Comparison of ENCODE assay signal across 8 cellular contexts in the genomic region with DNA sequence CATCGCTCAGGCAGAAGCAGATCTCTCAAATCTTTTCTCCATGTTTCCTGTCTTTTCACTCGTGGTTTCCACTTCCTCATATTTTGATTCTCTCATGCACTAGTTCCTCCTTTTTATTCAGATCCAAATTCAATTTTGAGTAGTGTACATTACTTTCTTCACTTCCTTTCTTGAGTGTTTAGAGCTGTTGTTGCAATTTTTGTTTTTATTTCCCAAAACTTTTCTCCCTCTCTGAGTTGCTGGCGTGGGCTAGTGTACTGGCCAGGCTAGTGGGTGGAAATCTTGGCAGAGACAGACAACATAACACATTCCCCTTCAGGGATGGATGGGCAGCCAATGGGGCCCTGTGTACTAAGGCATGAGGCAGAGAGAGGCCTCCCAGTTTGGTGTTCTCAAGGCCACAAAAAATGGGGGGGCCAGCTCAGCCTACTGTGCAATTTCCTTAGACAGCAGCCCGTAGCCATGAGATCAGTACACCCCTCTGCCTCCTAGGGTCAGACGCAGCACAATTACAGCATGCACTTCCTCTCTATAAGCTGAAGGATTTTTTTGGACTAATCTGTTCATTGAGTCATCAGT.
DNase-seq lines count a peak whose midpoint lies in the region; ATAC-seq and TF ChIP-seq lines count a peak whose summit lies in the region.

No MANE protein-coding gene starts in this region.

- no peak overlapping the region for H3K27ac ChIP-seq in Karpas-422 (ENCODE audit: low read length)
- peak overlapping the region; percentile 69 to 81 for H3K27ac ChIP-seq in breast epithelium
- H3K27ac ChIP-seq in left lung: peak overlapping the region; percentile 64 to 77
- peak overlapping the region; percentile 42 for H3K27ac ChIP-seq in substantia nigra (ENCODE audit: low read depth, low read length, poor library complexity, severe bottlenecking)

- H3K9me2 ChIP-seq in Karpas-422 (replicated peaks; ENCODE audit: insufficient read depth, low read length): no peaks in the 10 kb centered on the region

- H3K9me3 Mint-ChIP-seq in progenitor cell of endocrine pancreas (ENCODE audit: low read depth): no peaks in the 10 kb centered on the region
- no peaks in the 10 kb centered on the region for H3K9me3 Mint-ChIP-seq in activated CD4-positive, alpha-beta T cell treated with anti-CD3 and anti-CD28 coated beads, Interleukin-2, amount 10 ng/mL, durations not matched to agents 24 days and 14 days

- intact Hi-C loops in breast epithelium (cut with DNase I; ENCODE audit: low total_unique reads) (no loop called here), left lung (cut with DNase I) (no loop called here)
- intact Hi-C loops in activated CD4-positive, alpha-beta T cell treated with anti-CD3 and anti-CD28 coated beads, Interleukin-2, amount 10 ng/mL, durations not matched to agents 24 days and 14 days (cut with micrococcal nuclease): no loop called here

- H4K20me1 ChIP-seq in Karpas-422 (ENCODE audit: insufficient read depth, low read depth, low read length): no peaks in the 10 kb centered on the region

- no peak for TF ChIP-seq POLR2A in breast epithelium (IDR thresholded peaks at IDR 0.05)

- no peaks in the 10 kb centered on the region for H3K9me3 ChIP-seq in Karpas-422 (ENCODE audit: low read length)
- H3K9me3 ChIP-seq in breast epithelium: no peaks in the 10 kb centered on the region
- no peaks in the 10 kb centered on the region for H3K9me3 ChIP-seq in left lung

- no peak for TF ChIP-seq CTCF in breast epithelium (IDR thresholded peaks at IDR 0.05)
- TF ChIP-seq CTCF in left lung (IDR thresholded peaks at IDR 0.05): no peak
- TF ChIP-seq CTCF in progenitor cell of endocrine pancreas (IDR thresholded peaks at IDR 0.05; ENCODE audit: unreplicated experiment): no peak

- H3K27ac Mint-ChIP-seq in progenitor cell of endocrine pancreas: no peak overlapping the region
- no peak overlapping the region for H3K27ac Mint-ChIP-seq in activated CD4-positive, alpha-beta T cell treated with anti-CD3 and anti-CD28 coated beads, Interleukin-2, amount 10 ng/mL, durations not matched to agents 24 days and 14 days

- no peaks in the 10 kb centered on the region for H3K36me3 Mint-ChIP-seq in progenitor cell of endocrine pancreas (ENCODE audit: insufficient read depth)
- H3K36me3 Mint-ChIP-seq in activated CD4-positive, alpha-beta T cell treated with anti-CD3 and anti-CD28 coated beads, Interleukin-2, amount 10 ng/mL, durations not matched to agents 24 days and 14 days (ENCODE audit: low read depth): no peaks in the 10 kb centered on the region

- H3K4me1 Mint-ChIP-seq in progenitor cell of endocrine pancreas (ENCODE audit: low read depth): no peaks in the 10 kb centered on the region
- H3K4me1 Mint-ChIP-seq in activated CD4-positive, alpha-beta T cell treated with anti-CD3 and anti-CD28 coated beads, Interleukin-2, amount 10 ng/mL, durations not matched to agents 24 days and 14 days: no peaks in the 10 kb centered on the region

- H3K4me3 Mint-ChIP-seq in progenitor cell of endocrine pancreas (ENCODE audit: low read depth): no peak overlapping the region
- H3K4me3 Mint-ChIP-seq in activated CD4-positive, alpha-beta T cell treated with anti-CD3 and anti-CD28 coated beads, Interleukin-2, amount 10 ng/mL, durations not matched to agents 24 days and 14 days: no peak overlapping the region

- H3K79me2 ChIP-seq in Karpas-422 (ENCODE audit: low read length): no peaks in the 10 kb centered on the region

- ATAC-seq in left lung: peak; percentile 81

- peaks cover 5% of the 10 kb centered on the region for H3K4me1 ChIP-seq in Karpas-422 (ENCODE audit: low read length)
- H3K4me1 ChIP-seq in breast epithelium: no peaks in the 10 kb centered on the region
- peaks cover 0 to 24% of the 10 kb centered on the region in 2 donors for H3K4me1 ChIP-seq in left lung

- no peaks in the 10 kb centered on the region for H3K36me3 ChIP-seq in Karpas-422 (ENCODE audit: insufficient read depth, low read length)
- H3K36me3 ChIP-seq in breast epithelium: no peaks in the 10 kb centered on the region
- no peaks in the 10 kb centered on the region for H3K36me3 ChIP-seq in left lung

- peak; percentile 47 for DNase-seq in Karpas-422
- peak in 1 of 2 donors; percentile 40 for DNase-seq in breast epithelium (ENCODE audit: low spot score in 2 of 2)
- peak; percentile 47 to 73 for DNase-seq in left lung
- DNase-seq in substantia nigra (lab: John Stamatoyannopoulos, UW): peak in 31 of 49 donors; percentile 15 to 69 (median 37)
- DNase-seq in NCI-H2081 treated with DMSO at 0.1 percent for 48 hours (lab: John Stamatoyannopoulos, UW): no peak
- DNase-seq in progenitor cell of endocrine pancreas (ENCODE audit: low spot score, unreplicated experiment): no peak
- DNase-seq in NK-92 treated with Interleukin-12 subunit alpha and Interleukin-12 subunit beta, amount 100 ng/mL, for 24 hours (lab: John Stamatoyannopoulos, UW): no peak
- DNase-seq in activated CD4-positive, alpha-beta T cell treated with anti-CD3 and anti-CD28 coated beads, Interleukin-2, amount 10 ng/mL, durations not matched to agents 24 days and 14 days: no peak

- H3K9ac ChIP-seq in Karpas-422 (ENCODE audit: low read length): no peak overlapping the region

- no peaks in the 10 kb centered on the region for H3K27me3 ChIP-seq in Karpas-422 (ENCODE audit: low read length)
- H3K27me3 ChIP-seq in breast epithelium: no peaks in the 10 kb centered on the region
- H3K27me3 ChIP-seq in left lung: no peaks in the 10 kb centered on the region

- H3K27me3 Mint-ChIP-seq in progenitor cell of endocrine pancreas: no peaks in the 10 kb centered on the region
- H3K27me3 Mint-ChIP-seq in activated CD4-positive, alpha-beta T cell treated with anti-CD3 and anti-CD28 coated beads, Interleukin-2, amount 10 ng/mL, durations not matched to agents 24 days and 14 days: no peaks in the 10 kb centered on the region

- H3K4me2 ChIP-seq in Karpas-422 (ENCODE audit: low read depth, low read length, poor library complexity, severe bottlenecking): no peak overlapping the region

- H3K4me3 ChIP-seq in Karpas-422 (ENCODE audit: low read length) (no peak overlapping the region), breast epithelium (no peak overlapping the region), left lung (no peak overlapping the region)

- no peak overlapping the region for H2AFZ ChIP-seq in Karpas-422 (ENCODE audit: low read length)

Comparison
In these comparisons a context has a peak if more than half of its experiments do, and no peak if none do; other contexts are left out.
1. DNase-seq: peak in Karpas-422 (single experiment), left lung (2 of 2) and substantia nigra (31 of 49); none in NCI-H2081 treated with DMSO at 0.1 percent for 48 hours (single experiment), progenitor cell of endocrine pancreas (single experiment), NK-92 treated with Interleukin-12 subunit alpha and Interleukin-12 subunit beta, amount 100 ng/mL, for 24 hours (single experiment) and activated CD4-positive, alpha-beta T cell treated with anti-CD3 and anti-CD28 coated beads, Interleukin-2, amount 10 ng/mL, durations not matched to agents 24 days and 14 days (single experiment).